Comparison of ENCODE assay signal across 1 cellular context in genomic region chr5:172683696-172684464, GRCh38.
TF ChIP-seq lines count a peak whose summit lies in the region.

No MANE protein-coding gene starts in this region.

TF ChIP-seq in WTC11, 78 proteins besides CTCF, POLR2A, EP300 and RAD21 (continued from another document and continues in another):
- TF ChIP-seq, protein P1, sequence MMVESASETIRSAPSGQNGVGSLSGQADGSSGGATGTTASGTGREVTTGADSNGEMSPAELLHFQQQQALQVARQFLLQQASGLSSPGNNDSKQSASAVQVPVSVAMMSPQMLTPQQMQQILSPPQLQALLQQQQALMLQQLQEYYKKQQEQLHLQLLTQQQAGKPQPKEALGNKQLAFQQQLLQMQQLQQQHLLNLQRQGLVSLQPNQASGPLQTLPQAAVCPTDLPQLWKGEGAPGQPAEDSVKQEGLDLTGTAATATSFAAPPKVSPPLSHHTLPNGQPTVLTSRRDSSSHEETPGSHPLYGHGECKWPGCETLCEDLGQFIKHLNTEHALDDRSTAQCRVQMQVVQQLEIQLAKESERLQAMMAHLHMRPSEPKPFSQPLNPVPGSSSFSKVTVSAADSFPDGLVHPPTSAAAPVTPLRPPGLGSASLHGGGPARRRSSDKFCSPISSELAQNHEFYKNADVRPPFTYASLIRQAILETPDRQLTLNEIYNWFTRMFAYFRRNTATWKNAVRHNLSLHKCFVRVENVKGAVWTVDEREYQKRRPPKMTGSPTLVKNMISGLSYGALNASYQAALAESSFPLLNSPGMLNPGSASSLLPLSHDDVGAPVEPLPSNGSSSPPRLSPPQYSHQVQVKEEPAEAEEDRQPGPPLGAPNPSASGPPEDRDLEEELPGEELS (CRISPR knock-in tag; IDR thresholded peaks at IDR 0.05) = peak; percentile 79
- TF ChIP-seq PRRX2 (CRISPR knock-in tag; IDR thresholded peaks at IDR 0.05) (no peak), ZNF138 (CRISPR knock-in tag; conservative IDR thresholded peaks at IDR 0.05) (no peak), AR (CRISPR knock-in tag; IDR thresholded peaks at IDR 0.05) (no peak), CREB1 (CRISPR knock-in tag; IDR thresholded peaks at IDR 0.05) (peak; percentile 10; the same call in 1 of the 2 replicates), ZNF425 (CRISPR knock-in tag; conservative IDR thresholded peaks at IDR 0.05) (no peak), ZNF671 (CRISPR knock-in tag; IDR thresholded peaks at IDR 0.05) (no peak), IRF1 (CRISPR knock-in tag; IDR thresholded peaks at IDR 0.05) (0 out of 2 replicates have a peak, but pooled peaks have one; percentile 3), SMAD3 (CRISPR knock-in tag; IDR thresholded peaks at IDR 0.05; ENCODE audit: borderline replicate concordance) (no peak), FOXP1 (CRISPR knock-in tag; IDR thresholded peaks at IDR 0.05; ENCODE audit: borderline replicate concordance) (peak; percentile 94; the same call in 1 of the 2 replicates), CDX4 (CRISPR knock-in tag; IDR thresholded peaks at IDR 0.05; ENCODE audit: borderline replicate concordance) (no peak), NR3C1 (CRISPR knock-in tag; conservative IDR thresholded peaks at IDR 0.05; ENCODE audit: low read depth) (0 out of 2 replicates have a peak, but pooled peaks have one; percentile 14), NR1H2 (CRISPR knock-in tag; IDR thresholded peaks at IDR 0.05) (no peak), MXD4 (CRISPR knock-in tag; IDR thresholded peaks at IDR 0.05; ENCODE audit: borderline replicate concordance) (no peak), NFYB (CRISPR knock-in tag; conservative IDR thresholded peaks at IDR 0.05; ENCODE audit: low read depth) (no peak), RELA (CRISPR knock-in tag; IDR thresholded peaks at IDR 0.05; ENCODE audit: borderline replicate concordance) (peak; percentile 84; the same call in 1 of the 2 replicates), STAT6 (CRISPR knock-in tag; conservative IDR thresholded peaks at IDR 0.05; ENCODE audit: low read depth) (no peak), HMGA2 (CRISPR knock-in tag; IDR thresholded peaks at IDR 0.05) (no peak), ATF1 (CRISPR knock-in tag; IDR thresholded peaks at IDR 0.05) (no peak), GTF2I (CRISPR knock-in tag; conservative IDR thresholded peaks at IDR 0.05) (no peak)
- TF ChIP-seq, protein P2, sequence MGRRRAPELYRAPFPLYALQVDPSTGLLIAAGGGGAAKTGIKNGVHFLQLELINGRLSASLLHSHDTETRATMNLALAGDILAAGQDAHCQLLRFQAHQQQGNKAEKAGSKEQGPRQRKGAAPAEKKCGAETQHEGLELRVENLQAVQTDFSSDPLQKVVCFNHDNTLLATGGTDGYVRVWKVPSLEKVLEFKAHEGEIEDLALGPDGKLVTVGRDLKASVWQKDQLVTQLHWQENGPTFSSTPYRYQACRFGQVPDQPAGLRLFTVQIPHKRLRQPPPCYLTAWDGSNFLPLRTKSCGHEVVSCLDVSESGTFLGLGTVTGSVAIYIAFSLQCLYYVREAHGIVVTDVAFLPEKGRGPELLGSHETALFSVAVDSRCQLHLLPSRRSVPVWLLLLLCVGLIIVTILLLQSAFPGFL (CRISPR knock-in tag; IDR thresholded peaks at IDR 0.05; ENCODE audit: borderline replicate concordance) = no peak
- TF ChIP-seq, protein P3, sequence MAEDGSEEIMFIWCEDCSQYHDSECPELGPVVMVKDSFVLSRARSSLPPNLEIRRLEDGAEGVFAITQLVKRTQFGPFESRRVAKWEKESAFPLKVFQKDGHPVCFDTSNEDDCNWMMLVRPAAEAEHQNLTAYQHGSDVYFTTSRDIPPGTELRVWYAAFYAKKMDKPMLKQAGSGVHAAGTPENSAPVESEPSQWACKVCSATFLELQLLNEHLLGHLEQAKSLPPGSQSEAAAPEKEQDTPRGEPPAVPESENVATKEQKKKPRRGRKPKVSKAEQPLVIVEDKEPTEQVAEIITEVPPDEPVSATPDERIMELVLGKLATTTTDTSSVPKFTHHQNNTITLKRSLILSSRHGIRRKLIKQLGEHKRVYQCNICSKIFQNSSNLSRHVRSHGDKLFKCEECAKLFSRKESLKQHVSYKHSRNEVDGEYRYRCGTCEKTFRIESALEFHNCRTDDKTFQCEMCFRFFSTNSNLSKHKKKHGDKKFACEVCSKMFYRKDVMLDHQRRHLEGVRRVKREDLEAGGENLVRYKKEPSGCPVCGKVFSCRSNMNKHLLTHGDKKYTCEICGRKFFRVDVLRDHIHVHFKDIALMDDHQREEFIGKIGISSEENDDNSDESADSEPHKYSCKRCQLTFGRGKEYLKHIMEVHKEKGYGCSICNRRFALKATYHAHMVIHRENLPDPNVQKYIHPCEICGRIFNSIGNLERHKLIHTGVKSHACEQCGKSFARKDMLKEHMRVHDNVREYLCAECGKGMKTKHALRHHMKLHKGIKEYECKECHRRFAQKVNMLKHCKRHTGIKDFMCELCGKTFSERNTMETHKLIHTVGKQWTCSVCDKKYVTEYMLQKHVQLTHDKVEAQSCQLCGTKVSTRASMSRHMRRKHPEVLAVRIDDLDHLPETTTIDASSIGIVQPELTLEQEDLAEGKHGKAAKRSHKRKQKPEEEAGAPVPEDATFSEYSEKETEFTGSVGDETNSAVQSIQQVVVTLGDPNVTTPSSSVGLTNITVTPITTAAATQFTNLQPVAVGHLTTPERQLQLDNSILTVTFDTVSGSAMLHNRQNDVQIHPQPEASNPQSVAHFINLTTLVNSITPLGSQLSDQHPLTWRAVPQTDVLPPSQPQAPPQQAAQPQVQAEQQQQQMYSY (CRISPR knock-in tag; IDR thresholded peaks at IDR 0.05) = peak; percentile 63
- TF ChIP-seq, protein P4, sequence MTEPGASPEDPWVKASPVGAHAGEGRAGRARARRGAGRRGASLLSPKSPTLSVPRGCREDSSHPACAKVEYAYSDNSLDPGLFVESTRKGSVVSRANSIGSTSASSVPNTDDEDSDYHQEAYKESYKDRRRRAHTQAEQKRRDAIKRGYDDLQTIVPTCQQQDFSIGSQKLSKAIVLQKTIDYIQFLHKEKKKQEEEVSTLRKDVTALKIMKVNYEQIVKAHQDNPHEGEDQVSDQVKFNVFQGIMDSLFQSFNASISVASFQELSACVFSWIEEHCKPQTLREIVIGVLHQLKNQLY (CRISPR knock-in tag; IDR thresholded peaks at IDR 0.05) = no peak
- TF ChIP-seq, protein P5, sequence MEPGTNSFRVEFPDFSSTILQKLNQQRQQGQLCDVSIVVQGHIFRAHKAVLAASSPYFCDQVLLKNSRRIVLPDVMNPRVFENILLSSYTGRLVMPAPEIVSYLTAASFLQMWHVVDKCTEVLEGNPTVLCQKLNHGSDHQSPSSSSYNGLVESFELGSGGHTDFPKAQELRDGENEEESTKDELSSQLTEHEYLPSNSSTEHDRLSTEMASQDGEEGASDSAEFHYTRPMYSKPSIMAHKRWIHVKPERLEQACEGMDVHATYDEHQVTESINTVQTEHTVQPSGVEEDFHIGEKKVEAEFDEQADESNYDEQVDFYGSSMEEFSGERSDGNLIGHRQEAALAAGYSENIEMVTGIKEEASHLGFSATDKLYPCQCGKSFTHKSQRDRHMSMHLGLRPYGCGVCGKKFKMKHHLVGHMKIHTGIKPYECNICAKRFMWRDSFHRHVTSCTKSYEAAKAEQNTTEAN (CRISPR knock-in tag; IDR thresholded peaks at IDR 0.05) = 0 out of 2 replicates have a peak, but pooled peaks have one; percentile 23
- TF ChIP-seq, protein P6, sequence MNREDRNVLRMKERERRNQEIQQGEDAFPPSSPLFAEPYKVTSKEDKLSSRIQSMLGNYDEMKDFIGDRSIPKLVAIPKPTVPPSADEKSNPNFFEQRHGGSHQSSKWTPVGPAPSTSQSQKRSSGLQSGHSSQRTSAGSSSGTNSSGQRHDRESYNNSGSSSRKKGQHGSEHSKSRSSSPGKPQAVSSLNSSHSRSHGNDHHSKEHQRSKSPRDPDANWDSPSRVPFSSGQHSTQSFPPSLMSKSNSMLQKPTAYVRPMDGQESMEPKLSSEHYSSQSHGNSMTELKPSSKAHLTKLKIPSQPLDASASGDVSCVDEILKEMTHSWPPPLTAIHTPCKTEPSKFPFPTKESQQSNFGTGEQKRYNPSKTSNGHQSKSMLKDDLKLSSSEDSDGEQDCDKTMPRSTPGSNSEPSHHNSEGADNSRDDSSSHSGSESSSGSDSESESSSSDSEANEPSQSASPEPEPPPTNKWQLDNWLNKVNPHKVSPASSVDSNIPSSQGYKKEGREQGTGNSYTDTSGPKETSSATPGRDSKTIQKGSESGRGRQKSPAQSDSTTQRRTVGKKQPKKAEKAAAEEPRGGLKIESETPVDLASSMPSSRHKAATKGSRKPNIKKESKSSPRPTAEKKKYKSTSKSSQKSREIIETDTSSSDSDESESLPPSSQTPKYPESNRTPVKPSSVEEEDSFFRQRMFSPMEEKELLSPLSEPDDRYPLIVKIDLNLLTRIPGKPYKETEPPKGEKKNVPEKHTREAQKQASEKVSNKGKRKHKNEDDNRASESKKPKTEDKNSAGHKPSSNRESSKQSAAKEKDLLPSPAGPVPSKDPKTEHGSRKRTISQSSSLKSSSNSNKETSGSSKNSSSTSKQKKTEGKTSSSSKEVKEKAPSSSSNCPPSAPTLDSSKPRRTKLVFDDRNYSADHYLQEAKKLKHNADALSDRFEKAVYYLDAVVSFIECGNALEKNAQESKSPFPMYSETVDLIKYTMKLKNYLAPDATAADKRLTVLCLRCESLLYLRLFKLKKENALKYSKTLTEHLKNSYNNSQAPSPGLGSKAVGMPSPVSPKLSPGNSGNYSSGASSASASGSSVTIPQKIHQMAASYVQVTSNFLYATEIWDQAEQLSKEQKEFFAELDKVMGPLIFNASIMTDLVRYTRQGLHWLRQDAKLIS (CRISPR knock-in tag; IDR thresholded peaks at IDR 0.05; ENCODE audit: borderline replicate concordance) = no peak
- TF ChIP-seq, protein P7, sequence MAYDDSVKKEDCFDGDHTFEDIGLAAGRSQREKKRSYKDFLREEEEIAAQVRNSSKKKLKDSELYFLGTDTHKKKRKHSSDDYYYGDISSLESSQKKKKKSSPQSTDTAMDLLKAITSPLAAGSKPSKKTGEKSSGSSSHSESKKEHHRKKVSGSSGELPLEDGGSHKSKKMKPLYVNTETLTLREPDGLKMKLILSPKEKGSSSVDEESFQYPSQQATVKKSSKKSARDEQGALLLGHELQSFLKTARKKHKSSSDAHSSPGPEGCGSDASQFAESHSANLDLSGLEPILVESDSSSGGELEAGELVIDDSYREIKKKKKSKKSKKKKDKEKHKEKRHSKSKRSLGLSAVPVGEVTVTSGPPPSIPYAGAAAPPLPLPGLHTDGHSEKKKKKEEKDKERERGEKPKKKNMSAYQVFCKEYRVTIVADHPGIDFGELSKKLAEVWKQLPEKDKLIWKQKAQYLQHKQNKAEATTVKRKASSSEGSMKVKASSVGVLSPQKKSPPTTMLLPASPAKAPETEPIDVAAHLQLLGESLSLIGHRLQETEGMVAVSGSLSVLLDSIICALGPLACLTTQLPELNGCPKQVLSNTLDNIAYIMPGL (CRISPR knock-in tag; IDR thresholded peaks at IDR 0.05) = no peak; the same call in 1 of the 2 replicates
